ENCODE assay signal across 23 cellular contexts in the genomic region with DNA sequence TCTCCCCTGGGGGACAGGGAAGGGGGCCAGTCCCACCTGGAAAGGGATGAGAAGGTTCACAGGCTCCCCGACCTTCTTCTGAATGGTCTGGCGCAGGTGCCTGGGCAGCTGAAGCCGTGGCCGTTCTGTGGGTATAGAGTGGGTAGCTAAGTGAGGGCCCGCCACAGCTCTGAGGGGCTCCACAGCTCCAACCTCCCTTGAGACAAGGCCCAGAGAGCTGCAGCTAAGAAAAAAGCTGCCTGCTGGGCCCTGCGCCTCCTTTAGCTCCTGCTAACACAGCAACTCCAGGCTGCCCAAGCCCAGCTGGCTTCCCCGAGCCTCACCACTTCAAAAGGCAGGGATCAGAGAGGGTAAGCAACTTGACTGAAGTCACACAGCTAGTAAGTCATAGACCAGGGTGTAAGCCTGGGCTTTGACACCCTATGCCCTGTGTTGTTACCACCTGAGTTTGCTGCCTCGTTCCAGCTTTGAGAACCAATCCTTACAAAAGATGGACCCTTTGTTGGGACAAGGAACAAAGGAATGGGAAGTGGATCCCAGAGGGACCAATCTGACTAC. TPM values are rescaled to one million over a fixed set of nuclear protein-coding genes. Genes with fewer than 3 reads are reported as not detected.
"Had no signal": no experiment of that assay in that cellular context is flagged by ENCODE, and none has a peak within 500 bp of the region (broad histone marks: within the 10 kb centered on the region; RNA-seq: fewer than 3 reads in every experiment).

No MANE protein-coding gene starts in this region.

- H3K27ac Mint-ChIP-seq: nephron progenitor cell, progenitor cell of endocrine pancreas had no signal

- H3K9me3 ChIP-seq: heart left ventricle, pancreas had no signal

- H3K9me3 Mint-ChIP-seq: naive thymus-derived CD4-positive, alpha-beta T cell; nephron progenitor cell had no signal

- H3K4me3 ChIP-seq: dorsolateral prefrontal cortex, heart left ventricle, pancreas had no signal

- H3K4me3 Mint-ChIP-seq: naive thymus-derived CD4-positive, alpha-beta T cell; nephron progenitor cell had no signal

- FAIRE-seq: frontal cortex, islet of Langerhans, pancreas had no signal

- H3K27me3 ChIP-seq: dorsolateral prefrontal cortex, heart left ventricle, pancreas had no signal

- H3K27me3 Mint-ChIP-seq: naive thymus-derived CD4-positive, alpha-beta T cell; progenitor cell of endocrine pancreas had no signal

- DNase-seq: cortex of kidney; effector CD8-positive, alpha-beta T cell; hypothalamus; kidney glomerular epithelial cell; mammary epithelial cell; naive thymus-derived CD4-positive, alpha-beta T cell; nephron progenitor cell; pancreas; stimulated activated CD4-positive, alpha-beta T cell treated with anti-CD3 and anti-CD28 coated beads, Interleukin-2, amount 100 ng/mL, for 24 hours; stimulated activated CD4-positive, alpha-beta T cell treated with anti-CD3 and anti-CD28 coated beads, Interleukin-4, amount 100 ng/mL, for 4 hours; stimulated activated naive CD4-positive, alpha-beta T cell; trophoblast cell had no signal

- H3K27ac ChIP-seq: dorsolateral prefrontal cortex, pancreas had no signal

- H3K4me1 Mint-ChIP-seq: naive thymus-derived CD4-positive, alpha-beta T cell had no signal

- ATAC-seq: esophagus mucosa; heart left ventricle; naive thymus-derived CD4-positive, alpha-beta T cell; pancreas; sciatic nerve had no signal

- H3K4me1 ChIP-seq: pancreas had no signal

RNA-seq across cellular contexts. Expression of a gene that starts 18.5 kb away (rescaled TPM):
- total RNA-seq: esophagus mucosa, fibroblast of lung, frontal cortex, glomerular endothelial cell, lower leg skin, mammary epithelial cell, urinary bladder had no signal
- polyA plus RNA-seq: fibroblast of lung; mammary epithelial cell; naive thymus-derived CD4-positive, alpha-beta T cell had no signal

RNA-seq across cellular contexts. Expression of a gene that starts 44.4 kb away (rescaled TPM):
- total RNA-seq: fibroblast of lung, glomerular endothelial cell, mammary epithelial cell, progenitor cell of endocrine pancreas had no signal
- polyA plus RNA-seq: fibroblast of lung, mammary epithelial cell had no signal
